ENCODE assay signal across 9 cellular contexts in the genomic region with DNA sequence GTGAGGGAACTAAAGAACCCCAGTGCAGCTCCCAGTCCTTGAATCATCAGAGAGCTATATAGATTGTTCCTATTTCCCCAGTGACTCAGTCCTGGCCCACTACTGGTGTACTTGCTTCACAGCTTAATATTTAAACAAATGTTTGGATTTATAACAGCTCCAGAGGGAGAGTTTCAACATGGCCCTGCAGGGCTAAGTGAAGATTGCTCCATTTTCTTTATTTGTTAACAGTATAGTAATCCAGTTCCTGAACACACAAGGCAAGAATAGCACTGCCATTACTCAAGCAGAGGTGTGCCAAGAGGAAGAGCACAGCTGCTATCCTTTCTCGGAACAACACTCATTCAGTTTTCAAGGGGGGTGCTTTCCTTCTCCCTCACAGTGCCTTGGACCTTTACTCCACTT. TPM values are rescaled to one million over a fixed set of nuclear protein-coding genes. Genes with fewer than 3 reads are reported as not detected.
A peak's percentile ranks its signal among the peaks of the same experiment; 100 is the strongest.
DNase-seq lines count a peak whose midpoint lies in the region; FAIRE-seq and TF ChIP-seq lines count a peak whose summit lies in the region.
"Had no signal": no experiment of that assay in that cellular context is flagged by ENCODE, and none has a peak within 500 bp of the region (broad histone marks: within the 10 kb centered on the region; RNA-seq: fewer than 3 reads in every experiment).

No MANE protein-coding gene starts in this region.

- no peaks in the 10 kb centered on the region for H3K27me3 ChIP-seq in endothelial cell of umbilical vein (ENCODE audit: control insufficient read depth in 2 of 2, insufficient read depth in 2 of 2, low read length in 2 of 2)
- H3K27me3 ChIP-seq in neutrophil, result no peaks in the 10 kb centered on the region

- peaks cover 17 to 18% of the 10 kb centered on the region in 2 donors for H3K36me3 Mint-ChIP-seq in CD14-positive monocyte

- H3K9me1 ChIP-seq in endothelial cell of umbilical vein (replicated peaks; ENCODE audit: control insufficient read depth, extremely low read depth, insufficient read depth, low read length), result no peaks in the 10 kb centered on the region

- peak overlapping the region; percentile 32 for H3K27ac ChIP-seq in endothelial cell of umbilical vein (ENCODE audit: insufficient read depth, low read depth, low read length)
- peak overlapping the region; percentile 98 for H3K27ac ChIP-seq in neutrophil

- DNase-seq in CD14-positive monocyte (ENCODE audit: low spot score) (peak; percentile 67), NCI-H460 (ENCODE audit: extremely low read depth, low read depth) (peak; percentile 29), endothelial cell of umbilical vein (ENCODE audit: low read depth, low spot score) (peak; percentile 72), SK-N-DZ (ENCODE audit: low spot score) (no peak), NK-92 (lab: John Stamatoyannopoulos, UW; ENCODE audit: unreplicated experiment) (no peak), DMS 273 treated with DMSO at 0.1 percent for 48 hours (lab: John Stamatoyannopoulos, UW) (no peak)
- DNase-seq in activated CD4-positive, CD25-positive, alpha-beta regulatory T cell (lab: John Stamatoyannopoulos, UW), result no peak
- DNase-seq: stimulated activated CD4-positive, alpha-beta T cell treated with anti-CD3 and anti-CD28 coated beads, Interleukin-2, amount 100 ng/mL, for 24 hours had no signal

- TF ChIP-seq CTCF in CD14-positive monocyte (IDR thresholded peaks at IDR 0.05), result no peak
- TF ChIP-seq CTCF in endothelial cell of umbilical vein (IDR thresholded peaks at IDR 0.05; ENCODE audit: extremely low read depth in 1 of 2, insufficient read depth in 1 of 2, low read depth in 1 of 2, low read length in 2 of 2), result no peak
- TF ChIP-seq CTCF in neutrophil (IDR thresholded peaks at IDR 0.05), result no peak

- H3K4me3 Mint-ChIP-seq in CD14-positive monocyte, result peak overlapping the region in 1 of 2 donors; percentile 86

- TF ChIP-seq POLR2A in endothelial cell of umbilical vein (IDR thresholded peaks at IDR 0.05; ENCODE audit: low read depth, low read length), result no peak

- H3K36me3 ChIP-seq in endothelial cell of umbilical vein (ENCODE audit: control insufficient read depth in 2 of 2, extremely low read depth in 1 of 2, insufficient read depth in 2 of 2, low read length in 2 of 2) (no peaks in the 10 kb centered on the region), neutrophil (peaks cover 4% of the 10 kb centered on the region)

- peak overlapping the region; percentile 6 for H3K9ac ChIP-seq in endothelial cell of umbilical vein (replicated peaks; ENCODE audit: extremely low read depth, insufficient read depth, low read length)

- BruUV-seq in endothelial cell of umbilical vein (replicated peaks; lab: Mats Ljungman, UMichigan), result no TSS peak

- H3K9me3 ChIP-seq in endothelial cell of umbilical vein (replicated peaks; ENCODE audit: control insufficient read depth, insufficient read depth, low read length) (no peaks in the 10 kb centered on the region), neutrophil (no peaks in the 10 kb centered on the region)

- intact Hi-C loops in CD14-positive monocyte (cut with micrococcal nuclease), result loop anchor here (5.0 kb wide), 2 partner anchors 34 to 39 kb away; no protein-coding TSS in a partner anchor
- intact Hi-C loops in endothelial cell of umbilical vein (cut with micrococcal nuclease), result no loop called here

- POLR2A ChIA-PET in endothelial cell of umbilical vein (lab: Charles Lee), result interaction anchor here (0.8 kb wide), 1 partner anchor 184 kb away, joined by 3 read pairs; no protein-coding TSS in a partner anchor

- peak; percentile 47 for FAIRE-seq in endothelial cell of umbilical vein (lab: Jason Lieb, UNC)

- peaks cover 0 to 3% (median 0%) of the 10 kb centered on the region in 7 donors for H3K9me3 Mint-ChIP-seq in CD14-positive monocyte

- H3K4me3 ChIP-seq in endothelial cell of umbilical vein (replicated peaks in 1 of 3; ENCODE audit: insufficient read depth in 1 of 3, low read depth in 1 of 3, low read length in 3 of 3) (no peak overlapping the region), neutrophil (ENCODE audit: low read depth in 1 of 2, low read length in 1 of 2) (peak overlapping the region; percentile 29 to 42)

- H3K27ac Mint-ChIP-seq in CD14-positive monocyte, result peak overlapping the region; percentile 87 to 97 (median 93)

- H3K4me1 ChIP-seq in endothelial cell of umbilical vein (ENCODE audit: control insufficient read depth, extremely low read depth, insufficient read depth, low read length) (peaks cover 36% of the 10 kb centered on the region), neutrophil (ENCODE audit: control insufficient read depth in 1 of 2, insufficient read depth in 1 of 2, low read depth in 1 of 2, low read length in 1 of 2) (peaks cover 100% of the 10 kb centered on the region in 2 experiments)

- H4K20me1 ChIP-seq in endothelial cell of umbilical vein (replicated peaks; ENCODE audit: control insufficient read depth, extremely low read depth, insufficient read depth, low read length), result no peaks in the 10 kb centered on the region

- H3K79me2 ChIP-seq in endothelial cell of umbilical vein (ENCODE audit: control insufficient read depth, insufficient read depth, low read length), result no peaks in the 10 kb centered on the region

- dilution Hi-C loops in endothelial cell of umbilical vein (cut with MboI; ENCODE audit: extremely low pct_ligation_motif_present, low sequenced_read_pairs), result no loop called here

- no peaks in the 10 kb centered on the region for H3K27me3 Mint-ChIP-seq in CD14-positive monocyte (ENCODE audit: low read depth in 3 of 3)

- H3K4me2 ChIP-seq in endothelial cell of umbilical vein (ENCODE audit: insufficient read depth, low read length), result peak overlapping the region; percentile 55

- no peak overlapping the region for H2AFZ ChIP-seq in endothelial cell of umbilical vein (ENCODE audit: low read depth, low read length)

- CTCF ChIA-PET in endothelial cell of umbilical vein (lab: Charles Lee), result interaction anchor here (1.0 to 3.8 kb wide), 7 partner anchors 12 to 183 kb away, joined by 3 to 17 read pairs (median 7); no protein-coding TSS in a partner anchor

- peaks cover 98% of the 10 kb centered on the region for H3K4me1 Mint-ChIP-seq in CD14-positive monocyte

TF ChIP-seq in endothelial cell of umbilical vein, 7 proteins besides CTCF, POLR2A, EP300 and RAD21:
- TF ChIP-seq GATA2 (IDR thresholded peaks at IDR 0.05; ENCODE audit: insufficient read depth, insufficient read length, low read depth, low read length) (no peak), MAX (IDR thresholded peaks at IDR 0.05; ENCODE audit: insufficient read depth, insufficient read length) (no peak), JUN (IDR thresholded peaks at IDR 0.05; ENCODE audit: borderline replicate concordance, insufficient read depth, insufficient read length, low read depth) (no peak), FOS (IDR thresholded peaks at IDR 0.05; ENCODE audit: borderline replicate concordance, insufficient read depth, low read length) (peak; percentile 54), POLR2AphosphoS5 (IDR thresholded peaks at IDR 0.05; ENCODE audit: insufficient read depth, low read depth, low read length) (no peak), EZH2 (IDR thresholded peaks at IDR 0.05; ENCODE audit: borderline replicate concordance, low read depth, low read length, severe bottlenecking) (no peak)
TF ChIP-seq in endothelial cell of umbilical vein: peak in this region for 1.

RNA-seq across cellular contexts. Expression of gene SQOR, which starts 6.5 kb away (rescaled TPM):
- 100 to 1,000 TPM; 232 to 292 TPM for polyA plus RNA-seq in CD14-positive monocyte
- 22.3 and 23.6 TPM in 2 replicates for total RNA-seq in NCI-H460 (2014; rRNA removed; shearing (Covaris generic))
- 8.7 and 14.3 TPM in 2 replicates for polyA plus RNA-seq in NCI-H460 (2014; cell fraction: nucleus; rRNA removed)
- 6.6 and 17.9 TPM in 2 replicates for total RNA-seq in endothelial cell of umbilical vein
- 11.3 and 12.9 TPM in 2 replicates for polyA plus RNA-seq in endothelial cell of umbilical vein
- 12.3 and 13.4 TPM in 2 replicates for polyA plus RNA-seq in endothelial cell of umbilical vein (2011; cell fraction: cytosol; rRNA removed)
- 6.3 and 7.4 TPM in 2 replicates for polyA plus RNA-seq in endothelial cell of umbilical vein (2011; cell fraction: nucleus; rRNA removed)
- 21.4 and 23.0 TPM in 2 replicates for polyA plus RNA-seq in endothelial cell of umbilical vein (2012)
- 16.3 and 33.6 TPM in 2 replicates for polyA minus RNA-seq in endothelial cell of umbilical vein
- polyA minus RNA-seq in endothelial cell of umbilical vein (2011; cell fraction: cytosol; rRNA and poly(A)+ RNA removed), result 16.1 TPM
- 5.3 and 7.2 TPM in 2 replicates for polyA minus RNA-seq in endothelial cell of umbilical vein (2011; cell fraction: nucleus; rRNA and poly(A)+ RNA removed)
- polyA plus RNA-seq in SK-N-DZ (2014; cell fraction: cytosol; rRNA removed), result 0.74 and 1.9 TPM in 2 replicates
- polyA plus RNA-seq in SK-N-DZ (2014; cell fraction: nucleus; rRNA removed), result 0.30 and 0.92 TPM in 2 replicates

RNA-seq across cellular contexts. Expression of gene BLOC1S6, which starts 54.2 kb away (rescaled TPM):
- polyA plus RNA-seq in CD14-positive monocyte, result 10 to 100 TPM; 47.9 to 54.9 TPM
- 55.5 and 57.4 TPM in 2 replicates for total RNA-seq in NCI-H460 (2014; rRNA removed; shearing (Covaris generic))
- polyA plus RNA-seq in NCI-H460 (2014; cell fraction: nucleus; rRNA removed), result 36.6 and 50.6 TPM in 2 replicates
- total RNA-seq in endothelial cell of umbilical vein, result 39.2 and 43.4 TPM in 2 replicates
- polyA plus RNA-seq in endothelial cell of umbilical vein, result 5.5 and 8.2 TPM in 2 replicates
- 12.1 and 14.7 TPM in 2 replicates for polyA plus RNA-seq in endothelial cell of umbilical vein (2011; cell fraction: cytosol; rRNA removed)
- 10.3 and 12.0 TPM in 2 replicates for polyA plus RNA-seq in endothelial cell of umbilical vein (2011; cell fraction: nucleus; rRNA removed)
- polyA plus RNA-seq in endothelial cell of umbilical vein (2012), result 39.8 and 50.0 TPM in 2 replicates
- polyA minus RNA-seq in endothelial cell of umbilical vein, result 17.0 and 22.4 TPM in 2 replicates
- 16.1 TPM for polyA minus RNA-seq in endothelial cell of umbilical vein (2011; cell fraction: cytosol; rRNA and poly(A)+ RNA removed)
- polyA minus RNA-seq in endothelial cell of umbilical vein (2011; cell fraction: nucleus; rRNA and poly(A)+ RNA removed), result 10.6 and 15.1 TPM in 2 replicates
- 82.0 and 88.4 TPM in 2 replicates for polyA plus RNA-seq in SK-N-DZ (2014; cell fraction: cytosol; rRNA removed)
- 17.1 and 24.0 TPM in 2 replicates for polyA plus RNA-seq in SK-N-DZ (2014; cell fraction: nucleus; rRNA removed)

Comparison
In these comparisons a context has a peak if more than half of its experiments do, and no peak if none do; other contexts are left out.
1. DNase-seq: peak in CD14-positive monocyte (single experiment), NCI-H460 (single experiment) and endothelial cell of umbilical vein (single experiment); none in activated CD4-positive, CD25-positive, alpha-beta regulatory T cell (0 of 4), SK-N-DZ (single experiment), NK-92 (single experiment) and DMS 273 treated with DMSO at 0.1 percent for 48 hours (single experiment).
2. H3K4me3 ChIP-seq: peak in neutrophil (2 of 2); none in endothelial cell of umbilical vein (0 of 3).